Comparison of ENCODE assay signal across 10 cellular contexts in genomic region chr3:185423178-185423577, GRCh38.
DNase-seq lines count a peak whose midpoint lies in the region; ATAC-seq and TF ChIP-seq lines count a peak whose summit lies in the region.
"Had no signal": no experiment of that assay in that cellular context is flagged by ENCODE, and none has a peak within 500 bp of the region (broad histone marks: within the 10 kb centered on the region; RNA-seq: fewer than 3 reads in every experiment).

No MANE protein-coding gene starts in this region.

- TF ChIP-seq CTCF in GM10266 (IDR thresholded peaks at IDR 0.05; ENCODE audit: control insufficient read depth, insufficient read depth, low read depth, missing control alignments) (no peak), lower lobe of right lung (IDR thresholded peaks at IDR 0.05) (no peak), omental fat pad (IDR thresholded peaks at IDR 0.05) (no peak)

- DNase-seq in GM10266 (ENCODE audit: extremely low spot score) (peak; percentile 34), HK-2 (ENCODE audit: unreplicated experiment) (peak; percentile 35), SW480 (ENCODE audit: low spot score) (peak; percentile 19), lower lobe of right lung (no peak), hippocampal formation (lab: John Stamatoyannopoulos, UW) (no peak), omental fat pad (ENCODE audit: low spot score) (no peak)
- DNase-seq in effector CD4-positive, alpha-beta T cell, result no peak

- peak; percentile 47 to 55 for ATAC-seq in lower lobe of right lung
- ATAC-seq in HG03439 (IDR thresholded peaks at IDR 0.05; ENCODE audit: unreplicated experiment), result no peak
- ATAC-seq in omental fat pad (ENCODE audit: low FRiP score), result no peak

- intact Hi-C loops in lower lobe of right lung (cut with DNase I), result no loop called here

- H3K4me3 ChIP-seq in lower lobe of right lung, result no peak overlapping the region
- H3K4me3 ChIP-seq: smooth muscle cell, tibial artery had no signal

- no peaks in the 10 kb centered on the region for H3K27me3 ChIP-seq in lower lobe of right lung (ENCODE audit: low read depth)
- H3K27me3 ChIP-seq: tibial artery had no signal

- H3K36me3 ChIP-seq in lower lobe of right lung, result no peaks in the 10 kb centered on the region
- H3K36me3 ChIP-seq: tibial artery had no signal

- no peak overlapping the region for H3K27ac ChIP-seq in lower lobe of right lung
- H3K27ac ChIP-seq: tibial artery had no signal

- H3K4me1 ChIP-seq in lower lobe of right lung, result peaks cover 19% of the 10 kb centered on the region

- H3K9me3 ChIP-seq in lower lobe of right lung, result no peaks in the 10 kb centered on the region
- H3K9me3 ChIP-seq: tibial artery had no signal

Comparison
In these comparisons a context has a peak if more than half of its experiments do, and no peak if none do; other contexts are left out.
1. DNase-seq: peak in GM10266 (single experiment), HK-2 (single experiment) and SW480 (single experiment); none in lower lobe of right lung (single experiment), hippocampal formation (0 of 2), effector CD4-positive, alpha-beta T cell (single experiment) and omental fat pad (single experiment).
2. ATAC-seq: peak in lower lobe of right lung (2 of 2); none in HG03439 (single experiment) and omental fat pad (single experiment).